8 cellular contexts compared by ENCODE assay signal in genomic region chr22:29202231-29203192, GRCh38. TPM values are rescaled to one million over a fixed set of nuclear protein-coding genes. Genes with fewer than 3 reads are reported as not detected.
DNase-seq lines count a peak whose midpoint lies in the region; ATAC-seq lines count a peak whose summit lies in the region.

No MANE protein-coding gene starts in this region.

- H3K36me3 Mint-ChIP-seq in memory B cell: no peaks in the 10 kb centered on the region

- H3K4me1 Mint-ChIP-seq in memory B cell: peaks cover 12% of the 10 kb centered on the region

- peak; percentile 80 for ATAC-seq in GM19351 (IDR thresholded peaks at IDR 0.05; ENCODE audit: unreplicated experiment)
- peak; percentile 68 for ATAC-seq in HG03460 (IDR thresholded peaks at IDR 0.05; ENCODE audit: unreplicated experiment)
- peak; percentile 73 for ATAC-seq in memory B cell (ENCODE audit: low read depth)

- H3K4me3 Mint-ChIP-seq in memory B cell: no peak overlapping the region

- H3K9me3 Mint-ChIP-seq in memory B cell: no peaks in the 10 kb centered on the region

- peak; percentile 61 for DNase-seq in D341Med (ENCODE audit: low spot score)
- peak in 3 of 5 experiments; percentile 12 to 93 (median 15) for DNase-seq in T-helper 2 cell
- peak; percentile 28 to 55 for DNase-seq in T47D (ENCODE audit: low read depth in 1 of 2, low spot score in 1 of 2)
- DNase-seq in memory B cell (ENCODE audit: low spot score in 2 of 2): peak in 1 of 2 donors; percentile 15
- DNase-seq in stimulated activated naive CD4-positive, alpha-beta T cell treated with Interleukin-2 at 50 U/mL for 16 hours (lab: John Stamatoyannopoulos, UW): peak; percentile 53
- no peak for DNase-seq in mesenteric fat pad (ENCODE audit: low spot score)

- H3K27ac Mint-ChIP-seq in memory B cell: no peak overlapping the region

- peaks cover 36% of the 10 kb centered on the region for H3K27me3 Mint-ChIP-seq in memory B cell

- in situ Hi-C loops in T47D (cut with HindIII; ENCODE audit: low pct_unique_long_range_greater_than_20kb, low sequenced_read_pairs): no loop called here

RNA-seq across cellular contexts. Expression of gene EMID1, which starts 3.2 kb away (rescaled TPM):
- 1.4 TPM for total RNA-seq in mesenteric fat pad
